ENCODE assay signal across 10 cellular contexts in the genomic region with DNA sequence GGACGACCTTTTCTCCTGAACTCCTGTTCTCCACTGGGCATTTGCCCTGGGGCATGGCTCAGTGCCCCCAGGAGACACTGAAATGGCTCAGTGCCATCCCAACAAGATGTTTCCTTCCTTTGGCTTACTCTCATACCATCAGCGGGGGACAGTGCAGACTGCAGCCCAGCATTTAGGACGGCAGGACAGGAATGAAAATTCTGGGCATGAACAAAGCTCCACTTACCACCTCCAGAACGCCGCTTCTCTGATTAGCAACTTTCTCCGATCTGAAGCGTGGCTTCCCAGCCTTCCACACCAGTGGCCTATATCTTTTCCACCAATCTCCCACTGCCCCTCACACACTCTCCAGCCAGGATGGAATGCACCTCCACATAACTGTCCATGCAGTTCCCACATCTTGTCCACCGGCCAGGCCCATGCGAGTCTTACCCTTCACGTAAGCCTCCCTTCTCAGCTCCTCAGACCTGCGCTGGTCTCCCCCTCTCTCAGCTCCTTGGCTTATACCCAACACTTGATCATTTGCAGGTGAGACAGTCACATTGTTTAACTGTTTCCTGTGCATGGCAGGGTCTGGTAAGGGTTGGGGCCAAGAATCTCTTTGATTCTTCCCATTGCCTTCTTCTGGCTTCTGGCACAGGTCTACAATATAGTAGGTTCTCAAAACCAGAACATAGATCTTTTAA.
DNase-seq lines count a peak whose midpoint lies in the region; ATAC-seq and TF ChIP-seq lines count a peak whose summit lies in the region.
"Had no signal": no experiment of that assay in that cellular context is flagged by ENCODE, and none has a peak within 500 bp of the region (broad histone marks: within the 10 kb centered on the region; RNA-seq: fewer than 3 reads in every experiment).

No MANE protein-coding gene starts in this region.

- peak overlapping the region; percentile 98 to 99 for H3K27ac Mint-ChIP-seq in activated naive CD4-positive, alpha-beta T cell treated with anti-CD3 and anti-CD28 coated beads, Interleukin-2, amount 50 U/mL, for 72 hours

- H2BK120ac ChIP-seq in mesendoderm (ENCODE audit: low read depth, low read length): no peak overlapping the region

- DNase-seq in heart right ventricle (no peak), Right ventricle myocardium inferior (ENCODE audit: missing footprints) (no peak), mesendoderm (no peak), upper lobe of left lung (no peak), GOT3 (lab: John Stamatoyannopoulos, UW) (no peak), GM19238 (ENCODE audit: insufficient read length, low spot score) (no peak)
- DNase-seq in activated naive CD4-positive, alpha-beta T cell treated with anti-CD3 and anti-CD28 coated beads, Interleukin-2, amount 50 U/mL, for 72 hours (ENCODE audit: low spot score in 2 of 2): no peak
- DNase-seq: H7, NCI-H2171 treated with DMSO at 0.1 percent for 48 hours had no signal

- no peaks in the 10 kb centered on the region for H3K36me3 ChIP-seq in heart right ventricle
- no peaks in the 10 kb centered on the region for H3K36me3 ChIP-seq in mesendoderm (ENCODE audit: control insufficient read depth, insufficient read depth, low read length)
- no peaks in the 10 kb centered on the region for H3K36me3 ChIP-seq in upper lobe of left lung

- H3K18ac ChIP-seq in mesendoderm (ENCODE audit: low read length): no peak overlapping the region

- H3K79me2 ChIP-seq in mesendoderm (ENCODE audit: control insufficient read depth, insufficient read depth, low read length): no peaks in the 10 kb centered on the region

- no peak overlapping the region for H4K5ac ChIP-seq in mesendoderm (ENCODE audit: low read length)

- intact Hi-C loops in heart right ventricle (cut with DNase I): loop anchor here in 1 of 10 donors (5.0 kb wide), 1 partner anchor 36 kb away; no protein-coding TSS in a partner anchor
- intact Hi-C loops in Right ventricle myocardium inferior (cut with DNase I): no loop called here

- H2AK5ac ChIP-seq in mesendoderm (ENCODE audit: low read length): no peak overlapping the region

- no peak for ATAC-seq in heart right ventricle
- no peak for ATAC-seq in Right ventricle myocardium inferior
- ATAC-seq in activated naive CD4-positive, alpha-beta T cell treated with anti-CD3 and anti-CD28 coated beads, Interleukin-2, amount 50 U/mL, for 72 hours: peak; percentile 3 to 19
- ATAC-seq in upper lobe of left lung (ENCODE audit: low FRiP score in 2 of 2): peak; percentile 3 to 31
- no peak for ATAC-seq in HG03039 (IDR thresholded peaks at IDR 0.05; ENCODE audit: unreplicated experiment)

- H3K36me3 Mint-ChIP-seq in activated naive CD4-positive, alpha-beta T cell treated with anti-CD3 and anti-CD28 coated beads, Interleukin-2, amount 50 U/mL, for 72 hours: peaks cover 53 to 54% of the 10 kb centered on the region in 2 donors

- H3K27me3 ChIP-seq in heart right ventricle: no peaks in the 10 kb centered on the region
- H3K27me3 ChIP-seq in mesendoderm (ENCODE audit: insufficient read depth, low read length, poor library complexity): no peaks in the 10 kb centered on the region
- no peaks in the 10 kb centered on the region for H3K27me3 ChIP-seq in upper lobe of left lung

- no peak for TF ChIP-seq CTCF in heart right ventricle (IDR thresholded peaks at IDR 0.05)
- TF ChIP-seq CTCF in upper lobe of left lung (IDR thresholded peaks at IDR 0.05): no peak

- H3K23ac ChIP-seq in mesendoderm (ENCODE audit: low read length): no peak overlapping the region

- H3K27ac ChIP-seq in heart right ventricle: peak overlapping the region in 7 of 10 donors; percentile 20 to 90 (median 55)
- H3K27ac ChIP-seq in mesendoderm (ENCODE audit: low read depth, low read length): no peak overlapping the region
- H3K27ac ChIP-seq in upper lobe of left lung: peak overlapping the region; percentile 64 to 83 (median 80)

- H3K4me3 ChIP-seq in heart right ventricle (peak overlapping the region in 1 of 10 donors; percentile 44), mesendoderm (ENCODE audit: low read length) (no peak overlapping the region), upper lobe of left lung (peak overlapping the region in 3 of 4 donors; percentile 10 to 27 (median 10))

- no peak overlapping the region for H4K8ac ChIP-seq in mesendoderm (ENCODE audit: low read depth, low read length)

- H3K9me3 Mint-ChIP-seq in activated naive CD4-positive, alpha-beta T cell treated with anti-CD3 and anti-CD28 coated beads, Interleukin-2, amount 50 U/mL, for 72 hours: no peaks in the 10 kb centered on the region

- H3K4me1 ChIP-seq in heart right ventricle (peaks cover 5 to 98% (median 73%) of the 10 kb centered on the region in 9 donors), mesendoderm (ENCODE audit: control insufficient read depth, low read depth, low read length) (peaks cover 5% of the 10 kb centered on the region), upper lobe of left lung (peaks cover 33 to 51% (median 34%) of the 10 kb centered on the region in 4 donors)

- H3K79me1 ChIP-seq in mesendoderm (ENCODE audit: low read length): peaks cover 5% of the 10 kb centered on the region

- H3K9ac ChIP-seq in mesendoderm (ENCODE audit: low read length): no peak overlapping the region

- 82 to 86% methylated on average over 11 of the region's 11 CpGs for WGBS in heart right ventricle, 2 donors
- no CpG with 5 or more reads among the region's 11 CpGs for WGBS in mesendoderm (ENCODE audit: extremely low coverage, insufficient coverage, low lambda C conversion rate)
- 66 to 67% methylated on average over 11 of the region's 11 CpGs for WGBS in upper lobe of left lung, 2 donors

- no peak for TF ChIP-seq EP300 in upper lobe of left lung (IDR thresholded peaks at IDR 0.05)

- no peak overlapping the region for H2BK15ac ChIP-seq in mesendoderm (replicated peaks; ENCODE audit: low read depth)

- H3K4ac ChIP-seq in mesendoderm (ENCODE audit: low read depth, low read length): no peak overlapping the region

- H3K56ac ChIP-seq in mesendoderm (ENCODE audit: low read length): peak overlapping the region; percentile 20

- peak in 1 of 4 donors; percentile 22 for TF ChIP-seq POLR2A in upper lobe of left lung (IDR thresholded peaks at IDR 0.05)

- H2BK5ac ChIP-seq in mesendoderm (ENCODE audit: low read length): no peak overlapping the region

- H3K9me3 ChIP-seq in heart right ventricle: no peaks in the 10 kb centered on the region
- no peaks in the 10 kb centered on the region for H3K9me3 ChIP-seq in upper lobe of left lung

- H3K4me2 ChIP-seq in mesendoderm (ENCODE audit: low read length): no peak overlapping the region

Comparison
In these comparisons a context has a peak if more than half of its experiments do, and no peak if none do; other contexts are left out.
1. ATAC-seq: peak in activated naive CD4-positive, alpha-beta T cell treated with anti-CD3 and anti-CD28 coated beads, Interleukin-2, amount 50 U/mL, for 72 hours (2 of 2) and upper lobe of left lung (2 of 2); none in heart right ventricle (0 of 8), Right ventricle myocardium inferior (single experiment) and HG03039 (single experiment).